ENCODE assay signal across 24 cellular contexts in the genomic region with DNA sequence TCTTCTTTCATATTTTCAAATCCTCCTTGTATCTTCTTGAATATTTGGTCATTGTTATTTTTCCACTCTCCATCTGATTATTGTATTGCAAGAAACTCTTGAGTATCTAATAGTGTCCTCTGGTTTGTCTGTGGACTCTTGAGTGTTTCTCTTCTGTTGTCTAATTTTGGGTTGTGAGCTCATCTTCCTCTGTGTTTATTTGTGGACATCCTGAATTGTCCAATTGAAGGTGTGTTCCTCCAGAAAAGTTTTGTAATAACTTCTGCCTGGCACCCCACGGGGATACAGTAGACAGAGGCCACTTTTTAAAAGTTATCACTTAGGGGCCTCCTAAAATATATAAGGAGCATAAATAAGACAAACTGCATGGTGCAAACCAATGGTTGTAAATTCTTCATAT. TPM values are rescaled to one million over a fixed set of nuclear protein-coding genes. Genes with fewer than 3 reads are reported as not detected.
"Had no signal": no experiment of that assay in that cellular context is flagged by ENCODE, and none has a peak within 500 bp of the region (broad histone marks: within the 10 kb centered on the region; RNA-seq: fewer than 3 reads in every experiment).

No MANE protein-coding gene starts in this region.

- H3K9me3 ChIP-seq: heart right ventricle, mucosa of descending colon, pancreas, prostate gland, right lobe of liver, stomach, tibial nerve, uterus had no signal

- H3K4me1 ChIP-seq: pancreas, prostate gland, right lobe of liver had no signal

- H3K4me2 ChIP-seq: hepatocyte had no signal

- H2AFZ ChIP-seq: hepatocyte had no signal

- H3K4me3 ChIP-seq: hepatocyte, lung, mucosa of descending colon, pancreas, prostate gland, right lobe of liver, skin epidermis, stomach, tibial nerve, uterus had no signal

- ATAC-seq: mucosa of descending colon; naive thymus-derived CD8-positive, alpha-beta T cell; pancreas; right lobe of liver; stimulated activated naive B cell treated with anti-CD40 and anti-IgM and Interleukin-4, amounts not matched to agents 10 μg/mL and 1 μg/mL and 100 μg/mL, for 72 hours; stimulated activated naive CD8-positive, alpha-beta T cell treated with anti-CD3 and anti-CD28 coated beads, Interleukin-15, Interleukin-2, amounts not matched to agents 100 U/mL and 50 U/mL, for 24 hours had no signal

- H3K27ac ChIP-seq: hepatocyte, pancreas, prostate gland, right lobe of liver, skin epidermis, stomach, tibial nerve, uterus had no signal

- H3K79me2 ChIP-seq: hepatocyte had no signal

- H3K36me3 ChIP-seq: heart right ventricle, pancreas, prostate gland, right lobe of liver, stomach, tibial nerve, uterus had no signal

- H3K27me3 ChIP-seq: heart right ventricle, hepatocyte, pancreas, right lobe of liver, stomach, tibial nerve, uterus had no signal

- DNase-seq: heart right ventricle; islet precursor cell; midbrain; mucosa of descending colon; naive thymus-derived CD8-positive, alpha-beta T cell; nucleus accumbens; pancreas; posterior cingulate gyrus; right lobe of liver; stimulated activated CD4-positive, alpha-beta T cell treated with anti-CD3 and anti-CD28 coated beads, Interleukin-12 subunit alpha, Interleukin-12 subunit beta, amount 100 ng/mL, for 4 hours; stimulated activated CD4-positive, alpha-beta T cell treated with anti-CD3 and anti-CD28 coated beads, Interleukin-15, amount 100 ng/mL, for 24 hours; stimulated activated CD4-positive, alpha-beta T cell treated with anti-CD3 and anti-CD28 coated beads, Interleukin-2, amount 100 ng/mL, for 24 hours; stimulated activated CD4-positive, alpha-beta T cell treated with anti-CD3 and anti-CD28 coated beads, Interleukin-4, amount 100 ng/mL, for 1 hour; stimulated activated naive B cell treated with anti-CD40 and anti-IgM and Interleukin-4, amounts not matched to agents 10 μg/mL and 1 μg/mL and 100 μg/mL, for 72 hours; stimulated activated naive CD8-positive, alpha-beta T cell treated with anti-CD3 and anti-CD28 coated beads, Interleukin-15, Interleukin-2, amounts not matched to agents 100 U/mL and 50 U/mL, for 24 hours; stomach; uterus had no signal

RNA-seq across cellular contexts. Expression of a gene that starts 3.1 kb away (rescaled TPM):
- total RNA-seq: naive thymus-derived CD8-positive, alpha-beta T cell had no signal
- polyA plus RNA-seq: naive thymus-derived CD8-positive, alpha-beta T cell had no signal

RNA-seq across cellular contexts. Expression of a gene that starts 38.8 kb away (rescaled TPM):
- total RNA-seq: kidney epithelial cell; naive thymus-derived CD8-positive, alpha-beta T cell; neural crest cell had no signal
